Comparison of ENCODE assay signal across 2 cellular contexts in the genomic region with DNA sequence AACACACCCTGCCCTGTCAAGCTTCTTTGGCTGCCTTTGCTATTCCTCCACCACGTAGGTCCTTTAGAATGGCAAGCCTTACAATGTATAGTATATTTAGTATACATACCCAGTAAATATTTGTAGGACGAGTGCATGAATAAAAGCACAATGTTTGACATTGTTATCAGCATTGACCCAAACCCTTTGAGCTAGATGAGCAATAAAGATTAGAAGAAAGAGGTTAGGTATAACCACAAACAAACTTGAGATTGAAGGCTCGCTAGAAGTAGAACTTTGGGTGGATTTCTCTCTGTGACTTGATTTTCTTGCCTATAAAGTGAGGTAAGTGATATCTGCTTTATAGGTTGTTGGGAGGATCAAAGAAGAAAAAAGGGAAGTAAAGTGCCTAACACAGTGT.
TF ChIP-seq lines count a peak whose summit lies in the region.

No MANE protein-coding gene starts in this region.

TF ChIP-seq in A549, 52 proteins besides CTCF, POLR2A, EP300 and RAD21 (continued from another document):
- TF ChIP-seq ELK1 (IDR thresholded peaks at IDR 0.05; ENCODE audit: low read depth, low read length) (no peak), NR3C1 (IDR thresholded peaks at IDR 0.05) (no peak), PHF8 (IDR thresholded peaks at IDR 0.05; ENCODE audit: borderline replicate concordance, low read depth) (no peak), HOXB13 (CRISPR knock-in tag; IDR thresholded peaks at IDR 0.05; ENCODE audit: low read depth) (no peak), FOSB (CRISPR knock-in tag; IDR thresholded peaks at IDR 0.05) (no peak)
- TF ChIP-seq, protein P1, sequence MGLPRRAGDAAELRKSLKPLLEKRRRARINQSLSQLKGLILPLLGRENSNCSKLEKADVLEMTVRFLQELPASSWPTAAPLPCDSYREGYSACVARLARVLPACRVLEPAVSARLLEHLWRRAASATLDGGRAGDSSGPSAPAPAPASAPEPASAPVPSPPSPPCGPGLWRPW (IDR thresholded peaks at IDR 0.05), result no peak

TF ChIP-seq in HepG2, 621 proteins besides CTCF, POLR2A, EP300 and RAD21 (continued from another document):
- TF ChIP-seq ZNF687 (CRISPR knock-in tag; IDR thresholded peaks at IDR 0.05) (no peak), ZNF678 (CRISPR knock-in tag; IDR thresholded peaks at IDR 0.05) (no peak), RFX3 (CRISPR knock-in tag; IDR thresholded peaks at IDR 0.05) (no peak), NFKBIZ (CRISPR knock-in tag; IDR thresholded peaks at IDR 0.05) (no peak), GPBP1L1 (CRISPR knock-in tag; IDR thresholded peaks at IDR 0.05) (no peak), ZNF660 (CRISPR knock-in tag; IDR thresholded peaks at IDR 0.05; ENCODE audit: borderline replicate concordance, low read depth) (no peak), ZNF766 (CRISPR knock-in tag; IDR thresholded peaks at IDR 0.05; ENCODE audit: borderline replicate concordance) (no peak), RARG (CRISPR knock-in tag; IDR thresholded peaks at IDR 0.05; ENCODE audit: low read depth) (no peak), ZNF563 (CRISPR knock-in tag; IDR thresholded peaks at IDR 0.05) (no peak), SIN3A (IDR thresholded peaks at IDR 0.05; ENCODE audit: borderline replicate concordance, low read depth, low read length) (no peak), ZSCAN5A (CRISPR knock-in tag; IDR thresholded peaks at IDR 0.05; ENCODE audit: borderline replicate concordance) (no peak)
- TF ChIP-seq, protein P2, sequence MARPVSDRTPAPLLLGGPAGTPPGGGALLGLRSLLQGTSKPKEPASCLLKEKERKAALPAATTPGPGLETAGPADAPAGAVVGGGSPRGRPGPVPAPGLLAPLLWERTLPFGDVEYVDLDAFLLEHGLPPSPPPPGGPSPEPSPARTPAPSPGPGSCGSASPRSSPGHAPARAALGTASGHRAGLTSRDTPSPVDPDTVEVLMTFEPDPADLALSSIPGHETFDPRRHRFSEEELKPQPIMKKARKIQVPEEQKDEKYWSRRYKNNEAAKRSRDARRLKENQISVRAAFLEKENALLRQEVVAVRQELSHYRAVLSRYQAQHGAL (CRISPR knock-in tag; IDR thresholded peaks at IDR 0.05; ENCODE audit: not compliant biosample characterization), result no peak
